Comparison of ENCODE assay signal across 22 cellular contexts in the genomic region with DNA sequence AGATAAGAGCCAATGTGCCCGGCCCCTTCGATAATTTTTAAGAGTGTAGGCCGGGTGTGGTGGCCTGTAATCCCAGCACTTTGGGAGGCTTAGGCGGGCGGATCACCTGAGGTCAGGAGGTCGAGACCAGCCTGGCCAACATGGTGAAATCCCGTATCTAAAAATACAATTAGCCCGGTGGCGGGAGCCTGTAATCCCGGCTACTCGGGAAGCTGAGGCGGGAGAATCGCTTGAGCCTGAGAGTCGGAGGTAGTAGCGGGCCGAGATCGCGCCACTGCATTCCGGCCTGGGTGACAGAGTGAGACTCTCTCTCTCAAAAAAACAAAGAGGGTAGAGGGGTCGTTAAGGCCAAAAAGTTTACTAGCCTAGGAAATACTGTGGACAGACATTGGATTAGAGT. TPM values are rescaled to one million over a fixed set of nuclear protein-coding genes. Genes with fewer than 3 reads are reported as not detected.
DNase-seq lines count a peak whose midpoint lies in the region; ATAC-seq and TF ChIP-seq lines count a peak whose summit lies in the region.
"Had no signal": no experiment of that assay in that cellular context is flagged by ENCODE, and none has a peak within 500 bp of the region (broad histone marks: within the 10 kb centered on the region; RNA-seq: fewer than 3 reads in every experiment).

No MANE protein-coding gene starts in this region.

- H3K79me1 ChIP-seq in mesendoderm (ENCODE audit: low read length) = peaks cover 5% of the 10 kb centered on the region

- H3K4me1 Mint-ChIP-seq in activated naive CD4-positive, alpha-beta T cell treated with anti-CD3 and anti-CD28 coated beads, Interleukin-2, amount 50 U/mL, for 24 hours = peaks cover 69% of the 10 kb centered on the region
- H3K4me1 Mint-ChIP-seq in T-cell (peaks cover 54 to 65% (median 63%) of the 10 kb centered on the region in 3 donors), type B pancreatic cell (ENCODE audit: unreplicated experiment) (peaks cover 10% of the 10 kb centered on the region)
- peaks cover 63% of the 10 kb centered on the region for H3K4me1 Mint-ChIP-seq in activated naive CD4-positive, alpha-beta T cell treated with anti-CD3 and anti-CD28 coated beads for 36 hours (ENCODE audit: low read depth)

- H2BK15ac ChIP-seq in mesendoderm (replicated peaks; ENCODE audit: low read depth) = no peak overlapping the region

- no peak overlapping the region for H4K8ac ChIP-seq in mesendoderm (ENCODE audit: low read depth, low read length)

- H3K36me3 ChIP-seq in mesendoderm (ENCODE audit: control insufficient read depth, insufficient read depth, low read length) = no peaks in the 10 kb centered on the region
- H3K36me3 ChIP-seq: prostate gland had no signal

- no peak for DNase-seq in activated naive CD4-positive, alpha-beta T cell treated with Interleukin-2 at 50 U/mL for 16 hours
- DNase-seq in T-cell (no peak), mesendoderm (peak; percentile 28), type B pancreatic cell (ENCODE audit: extremely low spot score, unreplicated experiment) (no peak), KBM-7 (no peak)
- DNase-seq in activated naive CD4-positive, alpha-beta T cell treated with anti-CD3 and anti-CD28 coated beads for 36 hours = no peak
- DNase-seq: activated CD4-positive, alpha-beta memory T cell treated with anti-CD3 and anti-CD28 coated beads, Interleukin-2, amount 10 ng/mL, durations not matched to agents 7 days and 5 days; activated naive CD4-positive, alpha-beta T cell treated with anti-CD3 and anti-CD28 coated beads, Interleukin-2, amount 10 ng/mL, durations not matched to agents 7 days and 5 days; anterior cingulate cortex; BE2C; DMS79 treated with DMSO at 0.1 percent for 48 hours; HCEC 1CT; NCI-H1417 treated with DMSO at 0.1 percent for 48 hours; NCI-H82; OCI-M1; upper lobe of left lung had no signal

- no peak overlapping the region for H3K9ac ChIP-seq in mesendoderm (ENCODE audit: low read length)

- peaks cover 7% of the 10 kb centered on the region for H3K36me3 Mint-ChIP-seq in activated naive CD4-positive, alpha-beta T cell treated with anti-CD3 and anti-CD28 coated beads, Interleukin-2, amount 50 U/mL, for 24 hours
- H3K36me3 Mint-ChIP-seq in T-cell = peaks cover 18% of the 10 kb centered on the region
- H3K36me3 Mint-ChIP-seq in type B pancreatic cell = peaks cover 33% of the 10 kb centered on the region
- peaks cover 21% of the 10 kb centered on the region for H3K36me3 Mint-ChIP-seq in activated naive CD4-positive, alpha-beta T cell treated with anti-CD3 and anti-CD28 coated beads for 36 hours (ENCODE audit: low read depth)

- no CpG with 5 or more reads among the region's 20 CpGs for WGBS in mesendoderm (ENCODE audit: extremely low coverage, insufficient coverage, low lambda C conversion rate)

- H2BK5ac ChIP-seq in mesendoderm (ENCODE audit: low read length) = no peak overlapping the region

- H3K4me2 ChIP-seq in mesendoderm (ENCODE audit: low read length) = no peak overlapping the region

- intact Hi-C loops in activated naive CD4-positive, alpha-beta T cell treated with anti-CD3 and anti-CD28 coated beads for 36 hours (cut with micrococcal nuclease) = no loop called here

- H3K9me3 Mint-ChIP-seq in activated naive CD4-positive, alpha-beta T cell treated with anti-CD3 and anti-CD28 coated beads, Interleukin-2, amount 50 U/mL, for 24 hours = no peaks in the 10 kb centered on the region
- H3K9me3 Mint-ChIP-seq in T-cell (no peaks in the 10 kb centered on the region), type B pancreatic cell (peaks cover 6% of the 10 kb centered on the region)
- no peaks in the 10 kb centered on the region for H3K9me3 Mint-ChIP-seq in activated naive CD4-positive, alpha-beta T cell treated with anti-CD3 and anti-CD28 coated beads for 36 hours
- H3K9me3 Mint-ChIP-seq: activated CD4-positive, alpha-beta memory T cell treated with anti-CD3 and anti-CD28 coated beads, Interleukin-2, amount 10 ng/mL, durations not matched to agents 7 days and 5 days; activated naive CD4-positive, alpha-beta T cell treated with anti-CD3 and anti-CD28 coated beads, Interleukin-2, amount 10 ng/mL, durations not matched to agents 7 days and 5 days; dendritic cell treated with granulocyte-macrophage colony-stimulating factor and Interleukin-4, amounts not matched to agents 40 ng/mL and 50 ng/mL, for 4 days had no signal

- no peak overlapping the region for H3K4me3 ChIP-seq in mesendoderm (ENCODE audit: low read length)
- H3K4me3 ChIP-seq: gastroesophageal sphincter, prostate gland, upper lobe of left lung had no signal

- ATAC-seq in T-cell (replicated peaks in 1 of 4) (no peak), HG03342 (IDR thresholded peaks at IDR 0.05; ENCODE audit: unreplicated experiment) (no peak)
- ATAC-seq: gastroesophageal sphincter had no signal

- in situ Hi-C loops in KBM-7 (cut with MboI; ENCODE audit: low pct_unique_long_range_greater_than_20kb, low sequenced_read_pairs) = no loop called here

- no peak overlapping the region for H3K27ac ChIP-seq in mesendoderm (ENCODE audit: low read depth, low read length)
- H3K27ac ChIP-seq: neutrophil, prostate gland, upper lobe of left lung had no signal

- H3K4me3 Mint-ChIP-seq in activated naive CD4-positive, alpha-beta T cell treated with anti-CD3 and anti-CD28 coated beads, Interleukin-2, amount 50 U/mL, for 24 hours = peak overlapping the region; percentile 36
- H3K4me3 Mint-ChIP-seq in T-cell = peak overlapping the region in 2 of 3 donors; percentile 9 to 91
- peak overlapping the region; percentile 80 for H3K4me3 Mint-ChIP-seq in type B pancreatic cell
- H3K4me3 Mint-ChIP-seq in activated naive CD4-positive, alpha-beta T cell treated with anti-CD3 and anti-CD28 coated beads for 36 hours = no peak overlapping the region
- H3K4me3 Mint-ChIP-seq: activated CD4-positive, alpha-beta memory T cell treated with anti-CD3 and anti-CD28 coated beads, Interleukin-2, amount 10 ng/mL, durations not matched to agents 7 days and 5 days; dendritic cell treated with granulocyte-macrophage colony-stimulating factor and Interleukin-4, amounts not matched to agents 40 ng/mL and 50 ng/mL, for 4 days had no signal

- H3K23ac ChIP-seq in mesendoderm (ENCODE audit: low read length) = no peak overlapping the region

- no peaks in the 10 kb centered on the region for H3K27me3 ChIP-seq in mesendoderm (ENCODE audit: insufficient read depth, low read length, poor library complexity)
- H3K27me3 ChIP-seq: BE2C, gastroesophageal sphincter, upper lobe of left lung had no signal

- no peak overlapping the region for H3K27ac Mint-ChIP-seq in activated naive CD4-positive, alpha-beta T cell treated with anti-CD3 and anti-CD28 coated beads, Interleukin-2, amount 50 U/mL, for 24 hours
- peak overlapping the region in 1 of 2 donors; percentile 5 for H3K27ac Mint-ChIP-seq in T-cell
- H3K27ac Mint-ChIP-seq in type B pancreatic cell = peak overlapping the region; percentile 55
- no peak overlapping the region for H3K27ac Mint-ChIP-seq in activated naive CD4-positive, alpha-beta T cell treated with anti-CD3 and anti-CD28 coated beads for 36 hours
- H3K27ac Mint-ChIP-seq: activated CD4-positive, alpha-beta memory T cell treated with anti-CD3 and anti-CD28 coated beads, Interleukin-2, amount 10 ng/mL, durations not matched to agents 7 days and 5 days; activated naive CD4-positive, alpha-beta T cell treated with anti-CD3 and anti-CD28 coated beads, Interleukin-2, amount 10 ng/mL, durations not matched to agents 7 days and 5 days; dendritic cell treated with granulocyte-macrophage colony-stimulating factor and Interleukin-4, amounts not matched to agents 40 ng/mL and 50 ng/mL, for 4 days had no signal

- CTCF ChIA-PET in T-cell (lab: Charles Lee) = no interaction called here
- CTCF ChIA-PET in activated naive CD4-positive, alpha-beta T cell treated with anti-CD3 and anti-CD28 coated beads for 36 hours (lab: Charles Lee) = interaction anchor here (0.6 kb wide), 1 partner anchor 95 kb away, joined by 3 read pairs; no protein-coding TSS in a partner anchor

- no peaks in the 10 kb centered on the region for H3K27me3 Mint-ChIP-seq in activated naive CD4-positive, alpha-beta T cell treated with anti-CD3 and anti-CD28 coated beads, Interleukin-2, amount 50 U/mL, for 24 hours
- H3K27me3 Mint-ChIP-seq in T-cell = no peaks in the 10 kb centered on the region
- no peaks in the 10 kb centered on the region for H3K27me3 Mint-ChIP-seq in type B pancreatic cell
- H3K27me3 Mint-ChIP-seq in activated naive CD4-positive, alpha-beta T cell treated with anti-CD3 and anti-CD28 coated beads for 36 hours (ENCODE audit: low read depth) = no peaks in the 10 kb centered on the region
- H3K27me3 Mint-ChIP-seq: activated naive CD4-positive, alpha-beta T cell treated with anti-CD3 and anti-CD28 coated beads, Interleukin-2, amount 10 ng/mL, durations not matched to agents 7 days and 5 days had no signal

- no peak overlapping the region for H4K5ac ChIP-seq in mesendoderm (ENCODE audit: low read length)

- no peak overlapping the region for H3K56ac ChIP-seq in mesendoderm (ENCODE audit: low read length)

- no peak overlapping the region for H3K18ac ChIP-seq in mesendoderm (ENCODE audit: low read length)

- H3K4ac ChIP-seq in mesendoderm (ENCODE audit: low read depth, low read length) = no peak overlapping the region

- no peak for TF ChIP-seq CTCF in type B pancreatic cell (conservative IDR thresholded peaks at IDR 0.05)

- H2BK120ac ChIP-seq in mesendoderm (ENCODE audit: low read depth, low read length) = no peak overlapping the region

- peaks cover 3% of the 10 kb centered on the region for H3K4me1 ChIP-seq in mesendoderm (ENCODE audit: control insufficient read depth, low read depth, low read length)
- H3K4me1 ChIP-seq: prostate gland had no signal

- H3K79me2 ChIP-seq in mesendoderm (ENCODE audit: control insufficient read depth, insufficient read depth, low read length) = peaks cover 34% of the 10 kb centered on the region

- POLR2A ChIA-PET in T-cell (lab: Charles Lee) = interaction anchor here in 1 of 2 donors (0.6 kb wide), 1 partner anchor 14 kb away, joined by 3 read pairs; no protein-coding TSS in a partner anchor

- no peak overlapping the region for H2AK5ac ChIP-seq in mesendoderm (ENCODE audit: low read length)

RNA-seq across cellular contexts. Expression of a gene that starts 2.6 kb away (rescaled TPM):
- total RNA-seq in T-cell = 10 to 100 TPM; 29.1 to 44.1 (median 31.5) TPM
- 56.3 TPM for polyA plus RNA-seq in mesendoderm (2013, experiment 1 of 2)
- 55.6 TPM for polyA plus RNA-seq in mesendoderm (2013, experiment 2 of 2)
- 37.4 and 93.3 TPM in 2 replicates for total RNA-seq in type B pancreatic cell (ENCODE audit: low replicate concordance)
- total RNA-seq in activated naive CD4-positive, alpha-beta T cell treated with anti-CD3 and anti-CD28 coated beads for 36 hours = 10 to 100 TPM; 18.9 to 20.6 TPM

RNA-seq across cellular contexts. Expression of a gene that starts 53.1 kb away (rescaled TPM):
- total RNA-seq in T-cell (10 to 100 TPM; 20.0 to 34.4 (median 22.1) TPM), type B pancreatic cell (ENCODE audit: low replicate concordance) (14.2 and 33.6 TPM in 2 replicates)
- polyA plus RNA-seq in mesendoderm (2013, experiment 1 of 2) = 19.9 TPM
- 18.6 TPM for polyA plus RNA-seq in mesendoderm (2013, experiment 2 of 2)
- 10 to 100 TPM; 11.4 to 13.1 TPM for total RNA-seq in activated naive CD4-positive, alpha-beta T cell treated with anti-CD3 and anti-CD28 coated beads for 36 hours

RNA-seq across cellular contexts. Expression of a gene that starts 53.2 kb away (rescaled TPM):
- under 1 TPM in 3 of 5 donors, not detected in 2; 0.16 to 0.90 (median 0.30) TPM for total RNA-seq in T-cell
- polyA plus RNA-seq in mesendoderm (2013, experiment 1 of 2) = 0.69 TPM
- polyA plus RNA-seq in mesendoderm (2013, experiment 2 of 2) = 0.41 TPM
- total RNA-seq in type B pancreatic cell (ENCODE audit: low replicate concordance) = 1.4 and 1.8 TPM in 2 replicates
- total RNA-seq in activated naive CD4-positive, alpha-beta T cell treated with anti-CD3 and anti-CD28 coated beads for 36 hours = under 1 TPM; 0.10 to 0.35 TPM
- total RNA-seq: activated CD4-positive, alpha-beta memory T cell treated with anti-CD3 and anti-CD28 coated beads, Interleukin-2, amount 10 ng/mL, durations not matched to agents 7 days and 5 days had no signal
